ENCODE assay signal across 1 cellular context in genomic region chr6:13360671-13361540, GRCh38.
TF ChIP-seq lines count a peak whose summit lies in the region.

No MANE protein-coding gene starts in this region.

TF ChIP-seq in IMR-90, 13 proteins besides CTCF, POLR2A, EP300 and RAD21 (continued from another document):
- TF ChIP-seq BHLHE40 (IDR thresholded peaks at IDR 0.05; ENCODE audit: low read depth, low read length) (no peak), RFX5 (IDR thresholded peaks at IDR 0.05; ENCODE audit: low read depth, low read length) (no peak), ELK1 (IDR thresholded peaks at IDR 0.05; ENCODE audit: borderline replicate concordance, low read depth, low read length) (no peak), CHD1 (IDR thresholded peaks at IDR 0.05; ENCODE audit: low read depth, low read length) (no peak), MAZ (IDR thresholded peaks at IDR 0.05; ENCODE audit: borderline replicate concordance, low read depth, low read length) (no peak), MXI1 (IDR thresholded peaks at IDR 0.05; ENCODE audit: borderline replicate concordance, low read depth, low read length) (no peak)
TF ChIP-seq in IMR-90: peak in this region for 0.
